ENCODE assay signal across 1 cellular context in genomic region chr19:39995794-39996193, GRCh38.
TF ChIP-seq lines count a peak whose summit lies in the region.

No MANE protein-coding gene starts in this region.

TF ChIP-seq in IMR-90, 13 proteins besides CTCF, POLR2A, EP300 and RAD21:
- no peak for TF ChIP-seq ELK1 (IDR thresholded peaks at IDR 0.05; ENCODE audit: borderline replicate concordance, low read depth, low read length)
- no peak for TF ChIP-seq MAZ (IDR thresholded peaks at IDR 0.05; ENCODE audit: borderline replicate concordance, low read depth, low read length)
- TF ChIP-seq FOS (IDR thresholded peaks at IDR 0.05; ENCODE audit: low read depth, low read length): no peak
- no peak for TF ChIP-seq NFE2L2 (IDR thresholded peaks at IDR 0.05; ENCODE audit: low read depth, low read length)
- no peak for TF ChIP-seq RFX5 (IDR thresholded peaks at IDR 0.05; ENCODE audit: low read depth, low read length)
- TF ChIP-seq MXI1 (IDR thresholded peaks at IDR 0.05; ENCODE audit: borderline replicate concordance, low read depth, low read length): no peak
- no peak for TF ChIP-seq USF2 (IDR thresholded peaks at IDR 0.05; ENCODE audit: low read depth, low read length)
- TF ChIP-seq BHLHE40 (IDR thresholded peaks at IDR 0.05; ENCODE audit: low read depth, low read length): no peak
- no peak for TF ChIP-seq RCOR1 (IDR thresholded peaks at IDR 0.05; ENCODE audit: insufficient replicate concordance, low read length)
- no peak for TF ChIP-seq CEBPB (IDR thresholded peaks at IDR 0.05; ENCODE audit: low read depth, low read length)
- no peak for TF ChIP-seq CHD1 (IDR thresholded peaks at IDR 0.05; ENCODE audit: low read depth, low read length)
- no peak for TF ChIP-seq SMC3 (IDR thresholded peaks at IDR 0.05; ENCODE audit: low read depth, low read length)
- TF ChIP-seq MAFK (IDR thresholded peaks at IDR 0.05; ENCODE audit: low read depth, low read length): no peak
